Comparison of ENCODE assay signal across 22 cellular contexts in the genomic region with DNA sequence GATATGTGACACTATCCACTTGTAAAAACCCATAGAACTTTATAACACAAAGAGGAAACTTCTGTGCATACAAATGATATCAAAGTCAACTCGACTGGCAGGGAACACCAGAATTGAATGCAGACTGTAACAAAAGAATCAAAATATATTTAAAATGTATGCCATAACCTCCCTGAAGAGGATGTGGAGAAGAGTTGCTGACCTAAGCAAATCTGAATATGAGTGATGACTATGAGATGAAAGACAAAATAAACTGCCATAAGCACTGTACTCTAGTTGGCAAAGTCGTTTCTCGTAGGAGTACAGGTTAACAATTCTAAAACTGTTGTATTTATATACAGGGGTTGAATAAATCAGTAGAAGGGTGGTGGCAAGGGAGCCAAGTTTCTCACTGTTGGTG.
DNase-seq lines count a peak whose midpoint lies in the region; ATAC-seq, FAIRE-seq and TF ChIP-seq lines count a peak whose summit lies in the region.
"Had no signal": no experiment of that assay in that cellular context is flagged by ENCODE, and none has a peak within 500 bp of the region (broad histone marks: within the 10 kb centered on the region; RNA-seq: fewer than 3 reads in every experiment).

No MANE protein-coding gene starts in this region.

- no peaks in the 10 kb centered on the region for H3K4me1 ChIP-seq in A549
- H3K4me1 ChIP-seq in IMR-90 (ENCODE audit: control insufficient read depth, insufficient read depth, low read length) = no peaks in the 10 kb centered on the region
- H3K4me1 ChIP-seq in H1 (replicated peaks in 1 of 4; ENCODE audit: control insufficient read depth in 3 of 4, insufficient read depth in 4 of 4, low read length in 3 of 4) = no peaks in the 10 kb centered on the region
- no peaks in the 10 kb centered on the region for H3K4me1 ChIP-seq in CD8-positive, alpha-beta T cell (ENCODE audit: insufficient read depth, low read length)
- H3K4me1 ChIP-seq: BE2C, Caco-2 had no signal

- H3K27me3 ChIP-seq in IMR-90 (ENCODE audit: control insufficient read depth, insufficient read depth, low read length) (no peaks in the 10 kb centered on the region), H1 (replicated peaks in 1 of 4; ENCODE audit: control insufficient read depth in 3 of 4, extremely low read depth in 1 of 4, insufficient read depth in 3 of 4, low read length in 3 of 4) (no peaks in the 10 kb centered on the region)
- no peaks in the 10 kb centered on the region for H3K27me3 ChIP-seq in CD8-positive, alpha-beta T cell (ENCODE audit: insufficient read depth, low read length)
- H3K27me3 ChIP-seq: BE2C, BLaER1 had no signal

- TF ChIP-seq RAD21 in A549 (conservative IDR thresholded peaks at IDR 0.05 in 1 of 2, IDR thresholded peaks at IDR 0.05 in 1 of 2) = no peak
- TF ChIP-seq RAD21 in IMR-90 (IDR thresholded peaks at IDR 0.05; ENCODE audit: low read length) = no peak
- no peak for TF ChIP-seq RAD21 in H1 (IDR thresholded peaks at IDR 0.05 in 1 of 2, conservative IDR thresholded peaks at IDR 0.05 in 1 of 2; ENCODE audit: low read depth in 2 of 2, low read length in 2 of 2)

- H4K8ac ChIP-seq in IMR-90 (ENCODE audit: low read depth in 2 of 2, low read length in 2 of 2) (no peak overlapping the region), H1 (ENCODE audit: extremely low read depth, insufficient read depth, low read length) (no peak overlapping the region)

- H3K18ac ChIP-seq in IMR-90 (ENCODE audit: low read depth, low read length) = no peak overlapping the region
- no peak overlapping the region for H3K18ac ChIP-seq in H1 (ENCODE audit: extremely low read depth, low read length)

- H3K36me3 ChIP-seq in IMR-90 (ENCODE audit: control insufficient read depth, insufficient read depth, low read length) = no peaks in the 10 kb centered on the region
- H3K36me3 ChIP-seq in H1 (ENCODE audit: control insufficient read depth in 2 of 4, insufficient read depth in 4 of 4, low read length in 3 of 4) = no peaks in the 10 kb centered on the region
- H3K36me3 ChIP-seq in CD8-positive, alpha-beta T cell (ENCODE audit: insufficient read depth, low read length) = no peaks in the 10 kb centered on the region
- H3K36me3 ChIP-seq: BE2C, BLaER1 had no signal

- H3K23ac ChIP-seq in IMR-90 (ENCODE audit: low read depth, low read length) (no peak overlapping the region), H1 (ENCODE audit: insufficient read length) (no peak overlapping the region)

- intact Hi-C loops in IMR-90 (cut with micrococcal nuclease) = no loop called here
- intact Hi-C loops in CD8-positive, alpha-beta T cell (cut with DNase I, micrococcal nuclease) = no loop called here

- H3K79me1 ChIP-seq in IMR-90 (ENCODE audit: low read depth in 1 of 2, low read length in 2 of 2) = no peaks in the 10 kb centered on the region
- no peaks in the 10 kb centered on the region for H3K79me1 ChIP-seq in H1 (ENCODE audit: low read depth, low read length)

- H3K9ac ChIP-seq in IMR-90 (ENCODE audit: low read depth, low read length) = no peak overlapping the region
- H3K9ac ChIP-seq in H1 (replicated peaks in 1 of 4; ENCODE audit: extremely low read depth in 1 of 4, low read depth in 3 of 4, low read length in 3 of 4) = no peak overlapping the region
- H3K9ac ChIP-seq: BLaER1 had no signal

- no peaks in the 10 kb centered on the region for H3K27me3 Mint-ChIP-seq in CD8-positive, alpha-beta T cell (ENCODE audit: low read depth)
- H3K27me3 Mint-ChIP-seq: CD4-positive, alpha-beta memory T cell; CD4-positive, CD25-positive, alpha-beta regulatory T cell had no signal

- TF ChIP-seq POLR2A in A549 (IDR thresholded peaks at IDR 0.05; ENCODE audit: low read length) (no peak), IMR-90 (IDR thresholded peaks at IDR 0.05; ENCODE audit: low read depth, low read length) (no peak), H1 (IDR thresholded peaks at IDR 0.05; ENCODE audit: control extremely low read depth in 1 of 2, low read depth in 2 of 2, low read length in 2 of 2) (no peak)

- H2BK15ac ChIP-seq in IMR-90 (ENCODE audit: low read depth, low read length) = no peak overlapping the region
- H2BK15ac ChIP-seq in H1 (ENCODE audit: low read length) = no peak overlapping the region

- no peak for FAIRE-seq in A549 (lab: Jason Lieb, UNC)
- FAIRE-seq in H1 (lab: Jason Lieb, UNC) = no peak
- FAIRE-seq: A204.1, D721Med, G401.6, GM12891, GM18507 had no signal

- H3K4me3 ChIP-seq in A549 (no peak overlapping the region), IMR-90 (ENCODE audit: insufficient read depth, low read depth, low read length) (no peak overlapping the region), H1 (ENCODE audit: extremely low read depth in 1 of 4, insufficient read depth in 2 of 4, low read depth in 3 of 4, low read length in 4 of 4) (no peak overlapping the region)
- H3K4me3 ChIP-seq in CD8-positive, alpha-beta T cell (ENCODE audit: low read depth, low read length) = no peak overlapping the region
- H3K4me3 ChIP-seq: BLaER1 had no signal

- no peak overlapping the region for H3K4me2 ChIP-seq in A549
- no peak overlapping the region for H3K4me2 ChIP-seq in IMR-90 (ENCODE audit: low read depth, low read length)
- no peak overlapping the region for H3K4me2 ChIP-seq in H1 (ENCODE audit: insufficient read depth in 1 of 2, low read depth in 2 of 2, low read length in 2 of 2)
- H3K4me2 ChIP-seq: BLaER1 had no signal

- no peak overlapping the region for H3K4ac ChIP-seq in IMR-90 (ENCODE audit: low read depth, low read length)
- H3K4ac ChIP-seq in H1 (replicated peaks; ENCODE audit: insufficient read length, low read depth, low read length) = no peak overlapping the region

- H3K9me1 ChIP-seq in IMR-90 (ENCODE audit: insufficient read depth, low read length) = no peaks in the 10 kb centered on the region

- no peak overlapping the region for H3K4me3 Mint-ChIP-seq in CD8-positive, alpha-beta T cell
- H3K4me3 Mint-ChIP-seq: CD14-positive monocyte; CD4-positive, alpha-beta memory T cell had no signal

- no peak overlapping the region for H2AK9ac ChIP-seq in IMR-90 (replicated peaks; ENCODE audit: low read depth, low read length, poor library complexity)

- under 1% methylated on average over 3 of the region's 3 CpGs for WGBS in A549 (ENCODE audit: missing lambda C conversion rate)
- no CpG with 5 or more reads among the region's 3 CpGs for WGBS in IMR-90 (ENCODE audit: extremely low coverage in 2 of 2, insufficient read length in 1 of 2), 2 experiments
- WGBS in H1 (ENCODE audit: extremely low coverage in 1 of 2, insufficient coverage in 1 of 2, insufficient read length in 1 of 2, insufficient replicate concordance in 2 of 2, low coverage in 1 of 2, low lambda C conversion rate in 2 of 2, missing lambda C conversion rate in 1 of 2), 2 experiments = 90% methylated on average over 3 of the region's 3 CpGs; no CpG with 5 or more reads in 1 of the 2 experiments

- H4K20me1 ChIP-seq in IMR-90 (ENCODE audit: insufficient read depth, low read length) = no peaks in the 10 kb centered on the region
- no peaks in the 10 kb centered on the region for H4K20me1 ChIP-seq in H1 (replicated peaks in 1 of 2; ENCODE audit: control insufficient read depth in 1 of 2, insufficient read depth in 2 of 2, low read length in 2 of 2)
- H4K20me1 ChIP-seq: BLaER1 had no signal

- H3K27ac Mint-ChIP-seq in CD8-positive, alpha-beta T cell = no peak overlapping the region
- H3K27ac Mint-ChIP-seq: CD14-positive monocyte; CD4-positive, alpha-beta memory T cell had no signal

- no peaks in the 10 kb centered on the region for H3K9me3 Mint-ChIP-seq in CD8-positive, alpha-beta T cell

- no peak overlapping the region for H2BK5ac ChIP-seq in IMR-90 (ENCODE audit: low read depth, low read length, poor library complexity, severe bottlenecking)
- H2BK5ac ChIP-seq in H1 (ENCODE audit: low read depth, low read length) = no peak overlapping the region

- H4K91ac ChIP-seq in IMR-90 (ENCODE audit: insufficient read depth, low read depth, low read length) = no peak overlapping the region
- no peak overlapping the region for H4K91ac ChIP-seq in H1 (replicated peaks; ENCODE audit: insufficient read length, low read length)

- H4K5ac ChIP-seq in IMR-90 (ENCODE audit: low read depth, low read length) (no peak overlapping the region), H1 (ENCODE audit: insufficient read length, low read depth, low read length) (no peak overlapping the region)

- CTCF ChIA-PET in A549 (lab: Yijun Ruan, JAX) = no interaction called here
- CTCF ChIA-PET in IMR-90 (lab: Yijun Ruan, JAX) = no interaction called here
- CTCF ChIA-PET in H1 (lab: Charles Lee; ENCODE audit: partially characterized antibody) = no interaction called here
- CTCF ChIA-PET in CD8-positive, alpha-beta T cell (lab: Charles Lee) = no interaction called here

- no peak overlapping the region for H3K27ac ChIP-seq in A549
- H3K27ac ChIP-seq in IMR-90 (ENCODE audit: insufficient read depth, low read length) = no peak overlapping the region
- H3K27ac ChIP-seq in H1 (ENCODE audit: low read depth, low read length) = no peak overlapping the region
- H3K27ac ChIP-seq in CD8-positive, alpha-beta T cell (ENCODE audit: low read depth, low read length) = no peak overlapping the region
- H3K27ac ChIP-seq: BLaER1 had no signal

- DNase-seq in A549 (ENCODE audit: low read depth in 1 of 2, low spot score in 1 of 2) = no peak
- DNase-seq in IMR-90 = no peak
- no peak for DNase-seq in H1 (ENCODE audit: low read depth in 1 of 2, low spot score in 2 of 2)
- no peak for DNase-seq in CD8-positive, alpha-beta T cell
- no peak for DNase-seq in GM13976 (ENCODE audit: low spot score)
- DNase-seq: 8988T; AML-193; BE2C; C1 segment of cervical spinal cord; Caco-2; Calu3; CD4-positive, alpha-beta memory T cell; CD4-positive, CD25-positive, alpha-beta regulatory T cell; DMS79 treated with DMSO at 0.1 percent for 48 hours; GF-D8 had no signal

- no peak overlapping the region for H2BK12ac ChIP-seq in H1 (ENCODE audit: low read depth, low read length)

- no TSS peak for BruUV-seq in IMR-90 (replicated peaks; lab: Mats Ljungman, UMichigan)

- H3K9me3 ChIP-seq in A549 = no peaks in the 10 kb centered on the region; the same call in 2 of the 3 replicates
- peaks cover 6% of the 10 kb centered on the region; the same call in 1 of the 2 replicates for H3K9me3 ChIP-seq in IMR-90 (ENCODE audit: control insufficient read depth, insufficient read depth, low read length)
- no peaks in the 10 kb centered on the region for H3K9me3 ChIP-seq in H1 (ENCODE audit: insufficient read depth in 2 of 2, low read depth in 1 of 2, low read length in 1 of 2)
- no peaks in the 10 kb centered on the region for H3K9me3 ChIP-seq in CD8-positive, alpha-beta T cell (ENCODE audit: low read length)
- H3K9me3 ChIP-seq: BE2C, BLaER1, Caco-2 had no signal

- POLR2A ChIA-PET in A549 (lab: Yijun Ruan, JAX) = no interaction called here
- POLR2A ChIA-PET in IMR-90 (lab: Charles Lee; ENCODE audit: unreplicated experiment) = no interaction called here
- POLR2A ChIA-PET in H1 (lab: Charles Lee; ENCODE audit: partially characterized antibody) = no interaction called here
- POLR2A ChIA-PET in CD8-positive, alpha-beta T cell (lab: Charles Lee) = no interaction called here

- H3K23me2 ChIP-seq in H1 (ENCODE audit: low read depth, low read length) = no peaks in the 10 kb centered on the region

- H2BK120ac ChIP-seq in IMR-90 (ENCODE audit: low read depth, low read length) (no peak overlapping the region), H1 (replicated peaks; ENCODE audit: low read depth, low read length) (no peak overlapping the region)

- ATAC-seq in A549 (no peak), IMR-90 (ENCODE audit: low read depth) (no peak)
- ATAC-seq in CD8-positive, alpha-beta T cell = no peak

- dilution Hi-C loops in IMR-90 (cut with HindIII; ENCODE audit: low sequenced_read_pairs, unreplicated experiment) = no loop called here

- no peaks in the 10 kb centered on the region for H3K36me3 Mint-ChIP-seq in CD8-positive, alpha-beta T cell
- H3K36me3 Mint-ChIP-seq: CD14-positive monocyte; CD4-positive, alpha-beta memory T cell; CD4-positive, CD25-positive, alpha-beta regulatory T cell had no signal

- no peaks in the 10 kb centered on the region for H3K4me1 Mint-ChIP-seq in CD8-positive, alpha-beta T cell (ENCODE audit: low read depth)
- H3K4me1 Mint-ChIP-seq: CD14-positive monocyte; CD4-positive, alpha-beta memory T cell; CD4-positive, CD25-positive, alpha-beta regulatory T cell had no signal

- H3K79me2 ChIP-seq in H1 (ENCODE audit: control insufficient read depth in 1 of 2, insufficient read depth in 2 of 2, low read length in 2 of 2) = no peaks in the 10 kb centered on the region

- TF ChIP-seq EP300 in A549 (IDR thresholded peaks at IDR 0.05) (no peak), H1 (IDR thresholded peaks at IDR 0.05; ENCODE audit: borderline replicate concordance in 1 of 2, low read depth in 2 of 2, low read length in 2 of 2) (no peak)

- H2AK5ac ChIP-seq in IMR-90 (ENCODE audit: low read depth, low read length) (no peak overlapping the region), H1 (ENCODE audit: low read depth, low read length) (no peak overlapping the region)

- H2BK20ac ChIP-seq in IMR-90 (ENCODE audit: low read depth, low read length) = no peak overlapping the region
- H2BK20ac ChIP-seq in H1 (ENCODE audit: low read length) = no peak overlapping the region

- TF ChIP-seq CTCF in A549 (IDR thresholded peaks at IDR 0.05) = no peak
- no peak for TF ChIP-seq CTCF in IMR-90 (conservative IDR thresholded peaks at IDR 0.05; ENCODE audit: low read depth, low read length)
- no peak for TF ChIP-seq CTCF in H1 (IDR thresholded peaks at IDR 0.05; ENCODE audit: control extremely low read depth in 1 of 3, insufficient read depth in 1 of 3, low read depth in 1 of 3, low read length in 3 of 3)
- no peak for TF ChIP-seq CTCF in CD8-positive, alpha-beta T cell (IDR thresholded peaks at IDR 0.05)
- no peak for TF ChIP-seq CTCF in GM13976 (IDR thresholded peaks at IDR 0.05; ENCODE audit: borderline replicate concordance, control extremely low read depth, extremely low read depth, insufficient read depth, missing control alignments)

- in situ Hi-C loops in IMR-90 (cut with MboI; ENCODE audit: low sequenced_read_pairs) (no loop called here), GM13976 (cut with MboI; ENCODE audit: low sequenced_read_pairs, unreplicated experiment) (no loop called here)

- H3K56ac ChIP-seq in IMR-90 (ENCODE audit: extremely low read depth, insufficient read depth, low read length) = no peak overlapping the region
- H3K56ac ChIP-seq in H1 (replicated peaks; ENCODE audit: insufficient read length, low read depth, low read length) = no peak overlapping the region

- H3K14ac ChIP-seq in IMR-90 (replicated peaks; ENCODE audit: low read depth, low read length) = no peak overlapping the region
- H3K14ac ChIP-seq in H1 (ENCODE audit: insufficient read length) = no peak overlapping the region

- H2AFZ ChIP-seq in IMR-90 (replicated peaks; ENCODE audit: low read length, poor library complexity) = no peak overlapping the region
- no peak overlapping the region for H2AFZ ChIP-seq in H1 (ENCODE audit: low read length)
